In the genomic region with DNA sequence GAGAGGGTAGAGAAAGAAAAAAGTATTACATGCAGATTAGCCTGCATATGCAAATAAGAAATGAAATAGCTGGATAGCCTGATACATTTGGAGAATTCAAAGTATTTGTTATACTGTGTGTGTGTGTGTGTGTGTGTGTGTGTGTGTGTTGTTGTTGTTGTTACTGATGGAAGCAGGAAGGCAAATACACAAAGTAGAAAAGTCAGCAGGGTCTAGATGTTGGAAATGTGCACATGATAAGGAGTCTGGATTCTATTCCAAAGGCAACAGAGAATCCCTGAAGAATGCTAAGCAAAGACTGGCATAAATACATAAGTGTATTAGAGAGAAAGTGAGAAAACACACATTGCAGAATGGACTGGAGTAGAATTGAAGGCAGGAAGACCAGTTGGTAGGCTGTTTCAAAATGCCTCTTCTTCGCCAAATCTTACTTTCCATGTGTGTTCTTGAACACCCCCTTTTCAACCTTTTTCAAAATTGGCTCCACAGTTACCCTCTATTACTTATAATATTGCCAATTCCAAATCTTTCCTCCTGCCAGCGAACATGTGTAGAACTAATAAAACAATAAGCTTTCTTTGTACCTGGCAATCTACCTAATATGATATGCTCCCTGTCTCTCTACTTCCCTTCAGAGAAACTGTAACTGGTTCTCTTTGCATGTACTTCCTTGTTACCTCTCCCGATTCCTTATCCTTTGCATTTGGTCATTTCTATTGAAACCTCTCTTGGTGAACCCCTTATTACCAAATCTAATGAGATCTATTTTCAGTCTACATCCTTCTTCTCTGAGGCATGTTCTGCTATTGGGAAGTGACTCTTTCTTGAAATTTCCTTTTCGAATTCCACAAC, we compare ENCODE assay signal across 1 cellular context.
A peak's percentile ranks its signal among the peaks of the same experiment; 100 is the strongest.
TF ChIP-seq lines count a peak whose summit lies in the region.

No MANE protein-coding gene starts in this region.

TF ChIP-seq in K562, 482 proteins besides CTCF, POLR2A, EP300 and RAD21 (continues in another document):
- TF ChIP-seq MAFF (IDR thresholded peaks at IDR 0.05; ENCODE audit: low read length) (no peak), ELF2 (CRISPR knock-in tag; IDR thresholded peaks at IDR 0.05) (no peak; the same call in 1 of the 2 replicates), HNRNPLL (IDR thresholded peaks at IDR 0.05; ENCODE audit: low read depth, low read length, poor library complexity, severe bottlenecking) (no peak), CXXC5 (CRISPR knock-in tag; IDR thresholded peaks at IDR 0.05) (0 out of 2 replicates have a peak, but pooled peaks have one; percentile 11), ZNF639 (CRISPR knock-in tag; conservative IDR thresholded peaks at IDR 0.05 in 1 of 2, IDR thresholded peaks at IDR 0.05 in 1 of 2) (no peak), RB1 (IDR thresholded peaks at IDR 0.05; ENCODE audit: low read depth) (no peak), ZKSCAN3 (CRISPR knock-in tag; IDR thresholded peaks at IDR 0.05) (no peak), EP400 (IDR thresholded peaks at IDR 0.05) (peak; percentile 56; the same call in 1 of the 2 replicates), ZNF407 (IDR thresholded peaks at IDR 0.05; ENCODE audit: low read depth) (no peak), ZNF277 (CRISPR knock-in tag; IDR thresholded peaks at IDR 0.05; ENCODE audit: borderline replicate concordance) (no peak), FOS (IDR thresholded peaks at IDR 0.05; ENCODE audit: extremely low read depth, insufficient read length) (no peak), ZNF354B (CRISPR knock-in tag; IDR thresholded peaks at IDR 0.05) (no peak), ZBTB5 (IDR thresholded peaks at IDR 0.05) (0 out of 2 replicates have a peak, but pooled peaks have one; percentile 43), SOX6 (IDR thresholded peaks at IDR 0.05) (no peak), PHB2 (IDR thresholded peaks at IDR 0.05; ENCODE audit: low read depth) (no peak), ETV5 (CRISPR knock-in tag; IDR thresholded peaks at IDR 0.05; ENCODE audit: low read depth) (no peak), ZFX (CRISPR knock-in tag; IDR thresholded peaks at IDR 0.05) (no peak), HDAC6 (IDR thresholded peaks at IDR 0.05; ENCODE audit: low read depth, low read length) (no peak), KLF1 (tag; IDR thresholded peaks at IDR 0.05) (no peak), TCF15 (CRISPR knock-in tag; IDR thresholded peaks at IDR 0.05) (no peak), ZNF41 (CRISPR knock-in tag; conservative IDR thresholded peaks at IDR 0.05) (no peak), TARDBP (IDR thresholded peaks at IDR 0.05) (no peak), FOXP1 (CRISPR knock-in tag; IDR thresholded peaks at IDR 0.05) (no peak), TRIM24 (IDR thresholded peaks at IDR 0.05) (peak in 1 of 2 experiments; percentile 18; a peak in 1 of 4 replicates), KHSRP (IDR thresholded peaks at IDR 0.05) (no peak)
- TF ChIP-seq, protein P1, sequence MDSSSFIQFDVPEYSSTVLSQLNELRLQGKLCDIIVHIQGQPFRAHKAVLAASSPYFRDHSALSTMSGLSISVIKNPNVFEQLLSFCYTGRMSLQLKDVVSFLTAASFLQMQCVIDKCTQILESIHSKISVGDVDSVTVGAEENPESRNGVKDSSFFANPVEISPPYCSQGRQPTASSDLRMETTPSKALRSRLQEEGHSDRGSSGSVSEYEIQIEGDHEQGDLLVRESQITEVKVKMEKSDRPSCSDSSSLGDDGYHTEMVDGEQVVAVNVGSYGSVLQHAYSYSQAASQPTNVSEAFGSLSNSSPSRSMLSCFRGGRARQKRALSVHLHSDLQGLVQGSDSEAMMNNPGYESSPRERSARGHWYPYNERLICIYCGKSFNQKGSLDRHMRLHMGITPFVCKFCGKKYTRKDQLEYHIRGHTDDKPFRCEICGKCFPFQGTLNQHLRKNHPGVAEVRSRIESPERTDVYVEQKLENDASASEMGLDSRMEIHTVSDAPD (CRISPR knock-in tag; IDR thresholded peaks at IDR 0.05), result no peak
- TF ChIP-seq, protein P2, sequence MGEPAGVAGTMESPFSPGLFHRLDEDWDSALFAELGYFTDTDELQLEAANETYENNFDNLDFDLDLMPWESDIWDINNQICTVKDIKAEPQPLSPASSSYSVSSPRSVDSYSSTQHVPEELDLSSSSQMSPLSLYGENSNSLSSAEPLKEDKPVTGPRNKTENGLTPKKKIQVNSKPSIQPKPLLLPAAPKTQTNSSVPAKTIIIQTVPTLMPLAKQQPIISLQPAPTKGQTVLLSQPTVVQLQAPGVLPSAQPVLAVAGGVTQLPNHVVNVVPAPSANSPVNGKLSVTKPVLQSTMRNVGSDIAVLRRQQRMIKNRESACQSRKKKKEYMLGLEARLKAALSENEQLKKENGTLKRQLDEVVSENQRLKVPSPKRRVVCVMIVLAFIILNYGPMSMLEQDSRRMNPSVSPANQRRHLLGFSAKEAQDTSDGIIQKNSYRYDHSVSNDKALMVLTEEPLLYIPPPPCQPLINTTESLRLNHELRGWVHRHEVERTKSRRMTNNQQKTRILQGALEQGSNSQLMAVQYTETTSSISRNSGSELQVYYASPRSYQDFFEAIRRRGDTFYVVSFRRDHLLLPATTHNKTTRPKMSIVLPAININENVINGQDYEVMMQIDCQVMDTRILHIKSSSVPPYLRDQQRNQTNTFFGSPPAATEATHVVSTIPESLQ (CRISPR knock-in tag; IDR thresholded peaks at IDR 0.05), result no peak
- TF ChIP-seq, protein P3, sequence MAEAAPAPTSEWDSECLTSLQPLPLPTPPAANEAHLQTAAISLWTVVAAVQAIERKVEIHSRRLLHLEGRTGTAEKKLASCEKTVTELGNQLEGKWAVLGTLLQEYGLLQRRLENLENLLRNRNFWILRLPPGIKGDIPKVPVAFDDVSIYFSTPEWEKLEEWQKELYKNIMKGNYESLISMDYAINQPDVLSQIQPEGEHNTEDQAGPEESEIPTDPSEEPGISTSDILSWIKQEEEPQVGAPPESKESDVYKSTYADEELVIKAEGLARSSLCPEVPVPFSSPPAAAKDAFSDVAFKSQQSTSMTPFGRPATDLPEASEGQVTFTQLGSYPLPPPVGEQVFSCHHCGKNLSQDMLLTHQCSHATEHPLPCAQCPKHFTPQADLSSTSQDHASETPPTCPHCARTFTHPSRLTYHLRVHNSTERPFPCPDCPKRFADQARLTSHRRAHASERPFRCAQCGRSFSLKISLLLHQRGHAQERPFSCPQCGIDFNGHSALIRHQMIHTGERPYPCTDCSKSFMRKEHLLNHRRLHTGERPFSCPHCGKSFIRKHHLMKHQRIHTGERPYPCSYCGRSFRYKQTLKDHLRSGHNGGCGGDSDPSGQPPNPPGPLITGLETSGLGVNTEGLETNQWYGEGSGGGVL (CRISPR knock-in tag; IDR thresholded peaks at IDR 0.05), result no peak
